In the genomic region with DNA sequence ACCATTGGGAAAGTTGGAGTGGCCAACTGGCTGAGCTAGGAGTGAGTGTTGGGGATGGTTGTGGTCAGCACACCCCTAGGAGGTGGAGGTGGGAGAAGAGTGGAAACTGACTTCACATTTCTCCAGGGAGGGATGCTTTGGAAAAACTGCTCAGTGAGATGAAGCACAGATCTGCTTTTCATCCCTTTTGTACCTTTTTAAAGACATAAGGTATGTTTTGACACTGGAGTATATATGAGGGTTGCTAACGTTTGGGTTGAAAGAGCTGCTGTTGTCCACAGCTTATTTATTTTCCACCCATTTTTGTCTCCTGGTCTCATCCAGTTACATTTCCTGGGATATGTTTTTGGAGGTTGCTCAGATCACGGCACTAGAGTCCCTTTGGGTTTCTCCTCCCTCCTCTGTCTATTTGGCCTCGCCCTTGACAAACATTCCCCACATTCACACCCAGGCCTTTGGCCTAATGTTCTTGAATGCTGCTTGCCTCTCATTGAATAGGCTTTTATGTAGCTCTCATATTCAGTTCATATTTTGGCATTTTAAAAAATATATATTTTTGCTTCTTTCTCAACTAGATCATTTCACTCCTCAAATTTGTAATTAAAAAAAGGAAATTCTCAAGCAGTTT, we compare ENCODE assay signal across 10 cellular contexts. TPM values are rescaled to one million over a fixed set of nuclear protein-coding genes. Genes with fewer than 3 reads are reported as not detected.
DNase-seq lines count a peak whose midpoint lies in the region; ATAC-seq, FAIRE-seq and TF ChIP-seq lines count a peak whose summit lies in the region.
"Had no signal": no experiment of that assay in that cellular context is flagged by ENCODE, and none has a peak within 500 bp of the region (broad histone marks: within the 10 kb centered on the region; RNA-seq: fewer than 3 reads in every experiment).

No MANE protein-coding gene starts in this region.

- H3K4me1 ChIP-seq in small intestine (ENCODE audit: control insufficient read depth in 2 of 2, insufficient read depth in 1 of 2, low read depth in 1 of 2, low read length in 1 of 2) (peaks cover 4 to 15% of the 10 kb centered on the region in 2 donors), BE2C (peaks cover 16% of the 10 kb centered on the region)

- WGBS in small intestine, 3 donors, result 7 to 40% (median 35%) methylated on average over 3 of the region's 3 CpGs

- no peaks in the 10 kb centered on the region for H3K9me3 ChIP-seq in small intestine (ENCODE audit: control insufficient read depth, low read depth)
- H3K9me3 ChIP-seq in BE2C, result no peaks in the 10 kb centered on the region

- H3K4me3 ChIP-seq in small intestine (ENCODE audit: low read depth in 1 of 2, low read length in 2 of 2) (no peak overlapping the region), BE2C (ENCODE audit: low read depth, low read length) (no peak overlapping the region)

- no peaks in the 10 kb centered on the region for H3K36me3 ChIP-seq in small intestine (ENCODE audit: control insufficient read depth in 2 of 2, insufficient read depth in 2 of 2, low read length in 2 of 2)
- H3K36me3 ChIP-seq in BE2C, result peaks cover 82% of the 10 kb centered on the region

- peak; percentile 54 for ATAC-seq in left lobe of liver
- ATAC-seq in GM19324 (IDR thresholded peaks at IDR 0.05; ENCODE audit: low FRiP score, unreplicated experiment), result no peak

- H3K27ac ChIP-seq in VCaP, result peak overlapping the region; percentile 26
- peak overlapping the region in 1 of 2 donors; percentile 78 for H3K27ac ChIP-seq in small intestine (ENCODE audit: low read depth in 1 of 2, low read length in 1 of 2)

- no peak for FAIRE-seq in small intestine (lab: Jason Lieb, UNC)

- TF ChIP-seq CTCF in VCaP (conservative IDR thresholded peaks at IDR 0.05) (no peak), BE2C (IDR thresholded peaks at IDR 0.05; ENCODE audit: low read depth, low read length) (no peak)

- H3K27me3 ChIP-seq in small intestine (ENCODE audit: control insufficient read depth in 2 of 2, insufficient read depth in 2 of 2, low read length in 2 of 2) (no peaks in the 10 kb centered on the region), BE2C (no peaks in the 10 kb centered on the region)

- DNase-seq in HT-29 (ENCODE audit: low spot score) (peak; percentile 58), left lobe of liver (ENCODE audit: low spot score) (no peak), small intestine (peak; percentile 75), BE2C (no peak), DMS53 treated with DMSO at 0.1 percent for 48 hours (lab: John Stamatoyannopoulos, UW; ENCODE audit: unreplicated experiment) (no peak)
- no peak for DNase-seq in effector CD8-positive, alpha-beta T cell (lab: John Stamatoyannopoulos, UW)
- DNase-seq: DMS79 treated with DMSO at 0.1 percent for 48 hours, NCI-H524 had no signal

RNA-seq across cellular contexts. Expression of a gene that starts 8.3 kb away (rescaled TPM):
- 88.5 and 104 TPM in 2 replicates for total RNA-seq in HT-29 (2014; rRNA removed; shearing (Covaris generic))
- total RNA-seq in left lobe of liver, result 30.4 TPM
- 10 to 100 TPM; 14.1 to 81.2 (median 15.0) TPM for polyA plus RNA-seq in small intestine
- 236 TPM for polyA plus RNA-seq in BE2C (2012; ENCODE audit: insufficient read depth, insufficient read length, low read depth)

RNA-seq across cellular contexts. Expression of a gene that starts 40.7 kb away (rescaled TPM):
- total RNA-seq in HT-29 (2014; rRNA removed; shearing (Covaris generic)), result 12.2 and 14.6 TPM in 2 replicates
- 5.1 TPM for total RNA-seq in left lobe of liver
- 1 to 10 TPM; 2.2 to 4.9 (median 2.4) TPM for polyA plus RNA-seq in small intestine
- 4.3 TPM for polyA plus RNA-seq in BE2C (2012; ENCODE audit: insufficient read depth, insufficient read length, low read depth)

Comparison
In these comparisons a context has a peak if more than half of its experiments do, and no peak if none do; other contexts are left out.
1. DNase-seq: peak in HT-29 (single experiment) and small intestine (single experiment); none in left lobe of liver (single experiment), BE2C (single experiment), effector CD8-positive, alpha-beta T cell (single experiment) and DMS53 treated with DMSO at 0.1 percent for 48 hours (single experiment).